12 cellular contexts compared by ENCODE assay signal in the genomic region with DNA sequence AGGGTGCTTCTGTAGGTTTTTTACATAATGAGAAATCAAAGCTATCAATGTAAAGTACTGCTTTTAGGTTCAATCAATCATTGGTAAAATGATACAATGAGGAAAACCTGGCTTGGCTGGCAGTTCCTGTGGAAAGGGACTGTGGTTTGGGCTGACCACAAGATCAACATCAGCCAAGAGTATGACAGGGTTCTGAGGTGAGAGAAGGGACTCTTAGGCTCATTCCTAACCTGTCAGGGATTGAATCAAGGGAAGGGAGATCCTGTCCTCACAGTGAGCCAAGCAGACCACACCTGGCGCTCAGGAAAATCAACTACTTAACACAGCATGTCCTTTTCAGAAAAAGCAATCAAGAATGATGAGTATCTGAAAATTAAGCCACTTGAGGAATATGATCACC.
DNase-seq lines count a peak whose midpoint lies in the region; ATAC-seq lines count a peak whose summit lies in the region.
"Had no signal": no experiment of that assay in that cellular context is flagged by ENCODE, and none has a peak within 500 bp of the region (broad histone marks: within the 10 kb centered on the region; RNA-seq: fewer than 3 reads in every experiment).

No MANE protein-coding gene starts in this region.

- DNase-seq in DMS79 (lab: John Stamatoyannopoulos, UW) (peak; percentile 69), NCI-H1092 (lab: John Stamatoyannopoulos, UW) (peak; percentile 3), RPMI7951 (ENCODE audit: low read depth) (peak; percentile 48), kidney tubule cell (ENCODE audit: low spot score) (peak; percentile 88), trophoblast cell (no peak), SKM-1 treated with dmso at 0.1 percent for 144 hours (lab: John Stamatoyannopoulos, UW; ENCODE audit: unreplicated experiment) (no peak)
- DNase-seq: activated CD8-positive, alpha-beta T cell treated with anti-CD3 and anti-CD28 coated beads for 36 hours; activated naive CD4-positive, alpha-beta T cell treated with anti-CD3 and anti-CD28 coated beads, Interleukin-2, amount 10 ng/mL, durations not matched to agents 7 days and 5 days; T-cell had no signal

- H3K9ac ChIP-seq in trophoblast cell (ENCODE audit: low read length): no peak overlapping the region
- H3K9ac ChIP-seq: neural progenitor cell had no signal

- no peak overlapping the region for H4K8ac ChIP-seq in trophoblast cell (ENCODE audit: low read depth, low read length)

- H2BK5ac ChIP-seq in trophoblast cell (ENCODE audit: low read depth, low read length, poor library complexity): no peak overlapping the region

- no peaks in the 10 kb centered on the region for H3K36me3 ChIP-seq in trophoblast cell (ENCODE audit: control insufficient read depth in 1 of 2, insufficient read depth in 2 of 2, low read length in 2 of 2)
- H3K36me3 ChIP-seq: neural progenitor cell had no signal

- H3K9me3 ChIP-seq in trophoblast cell (ENCODE audit: insufficient read depth, low read depth, low read length): no peaks in the 10 kb centered on the region

- H4K91ac ChIP-seq in trophoblast cell (ENCODE audit: low read depth, low read length): no peak overlapping the region

- no peak overlapping the region for H3K4me3 ChIP-seq in trophoblast cell (ENCODE audit: low read depth, low read length)
- H3K4me3 ChIP-seq: neural progenitor cell had no signal

- no peak overlapping the region for H3K4me2 ChIP-seq in trophoblast cell (ENCODE audit: low read length)

- no peak overlapping the region for H2BK120ac ChIP-seq in trophoblast cell (ENCODE audit: insufficient read depth, low read length, poor library complexity)

- WGBS in trophoblast cell (ENCODE audit: extremely low coverage, insufficient coverage, insufficient read length): no CpG with 5 or more reads among the region's 1 CpG

- no peaks in the 10 kb centered on the region for H3K79me1 ChIP-seq in trophoblast cell (ENCODE audit: low read length)

- no peak overlapping the region for H3K27ac ChIP-seq in trophoblast cell (ENCODE audit: low read depth, low read length)
- H3K27ac ChIP-seq: neural progenitor cell had no signal

- no peak overlapping the region for H4K12ac ChIP-seq in trophoblast cell (ENCODE audit: low read depth, low read length)

- H3K27me3 ChIP-seq in trophoblast cell (ENCODE audit: insufficient read depth, low read length): no peaks in the 10 kb centered on the region
- H3K27me3 ChIP-seq: neural progenitor cell had no signal

- H3K14ac ChIP-seq in trophoblast cell (ENCODE audit: low read length): no peak overlapping the region

- H3K23ac ChIP-seq in trophoblast cell (ENCODE audit: low read length): no peak overlapping the region

- no peak overlapping the region for H2AFZ ChIP-seq in trophoblast cell (ENCODE audit: insufficient read depth, low read length, poor library complexity)
- H2AFZ ChIP-seq: neural progenitor cell had no signal

- H3K79me2 ChIP-seq in trophoblast cell (ENCODE audit: control insufficient read depth, insufficient read depth, low read length, poor library complexity): no peaks in the 10 kb centered on the region

- no peak overlapping the region for H3K4ac ChIP-seq in trophoblast cell (ENCODE audit: low read depth, low read length)

- no peaks in the 10 kb centered on the region for H3K4me1 ChIP-seq in trophoblast cell (ENCODE audit: control insufficient read depth in 1 of 2, insufficient read depth in 2 of 2, low read length in 2 of 2)

- no peak overlapping the region for H3K18ac ChIP-seq in trophoblast cell (ENCODE audit: low read length)

- H2BK12ac ChIP-seq in trophoblast cell (ENCODE audit: low read length): no peak overlapping the region

- ATAC-seq in HG03521 (IDR thresholded peaks at IDR 0.05; ENCODE audit: unreplicated experiment): no peak
- no peak for ATAC-seq in GM21576 (IDR thresholded peaks at IDR 0.05; ENCODE audit: unreplicated experiment)
- ATAC-seq: activated CD8-positive, alpha-beta T cell treated with anti-CD3 and anti-CD28 coated beads for 36 hours; T-cell had no signal

- H2AK5ac ChIP-seq in trophoblast cell (ENCODE audit: low read length): no peak overlapping the region

Comparison
In these comparisons a context has a peak if more than half of its experiments do, and no peak if none do; other contexts are left out.
1. DNase-seq: peak in DMS79 (single experiment), NCI-H1092 (single experiment), RPMI7951 (single experiment) and kidney tubule cell (single experiment); none in trophoblast cell (0 of 2) and SKM-1 treated with dmso at 0.1 percent for 144 hours (single experiment).